Comparison of ENCODE assay signal across 25 cellular contexts in genomic region chr7:93238748-93239147, GRCh38. TPM values are rescaled to one million over a fixed set of nuclear protein-coding genes. Genes with fewer than 3 reads are reported as not detected.
"Had no signal": no experiment of that assay in that cellular context is flagged by ENCODE, and none has a peak within 500 bp of the region (broad histone marks: within the 10 kb centered on the region; RNA-seq: fewer than 3 reads in every experiment).

No MANE protein-coding gene starts in this region.

- H3K4me1 ChIP-seq: breast epithelium, colonic mucosa, neural progenitor cell had no signal

- H2AFZ ChIP-seq: hepatocyte, neural progenitor cell had no signal

- H3K9ac ChIP-seq: neural progenitor cell had no signal

- H3K27me3 ChIP-seq: breast epithelium, colonic mucosa, dorsolateral prefrontal cortex, esophagus muscularis mucosa, hepatocyte, left lung, neural progenitor cell had no signal

- ATAC-seq: activated CD8-positive, alpha-beta T cell treated with anti-CD3 and anti-CD28 coated beads, Interleukin-2, amount 10 ng/mL, durations not matched to agents 7 days and 5 days; effector memory CD8-positive, alpha-beta T cell; left lung; naive thymus-derived CD8-positive, alpha-beta T cell had no signal

- DNase-seq: activated CD4-positive, alpha-beta T cell treated with anti-CD3 and anti-CD28 coated beads, Interleukin-2, amount 10 ng/mL, durations not matched to agents 7 days and 5 days; activated CD4-positive, CD25-positive, alpha-beta regulatory T cell treated with anti-CD3 and anti-CD28 coated beads, Interleukin-2, amount 50 U/mL, for 72 hours; activated CD8-positive, alpha-beta T cell treated with anti-CD3 and anti-CD28 coated beads, Interleukin-2, amount 10 ng/mL, durations not matched to agents 7 days and 5 days; activated gamma-delta T cell treated with Interleukin-2 at 50 U/mL for 16 hours; colonic mucosa; dorsolateral prefrontal cortex; effector memory CD8-positive, alpha-beta T cell; glutamatergic neuron; immature natural killer cell; kidney glomerular epithelial cell; left lung; naive thymus-derived CD8-positive, alpha-beta T cell; stimulated activated CD4-positive, alpha-beta T cell treated with anti-CD3 and anti-CD28 coated beads, Interleukin-2, amount 100 ng/mL, for 48 hours; stimulated activated CD8-positive, alpha-beta memory T cell treated with anti-CD3 and anti-CD28 coated beads, Interleukin-4, amount 100 ng/mL, for 48 hours; stimulated activated naive CD4-positive, alpha-beta T cell; WERI-Rb-1 had no signal

- H3K36me3 ChIP-seq: breast epithelium, colonic mucosa, neural progenitor cell, thoracic aorta, WERI-Rb-1 had no signal

- H3K27ac ChIP-seq: breast epithelium, colonic mucosa, dorsolateral prefrontal cortex, esophagus muscularis mucosa, hepatocyte, left lung, neural progenitor cell, thoracic aorta, WERI-Rb-1 had no signal

- H3K4me2 ChIP-seq: hepatocyte, neural progenitor cell had no signal

- H3K4me3 ChIP-seq: breast epithelium, colonic mucosa, dorsolateral prefrontal cortex, esophagus muscularis mucosa, hepatocyte, left lung, lung, neural progenitor cell, thoracic aorta had no signal

- H3K9me3 ChIP-seq: breast epithelium, colonic mucosa, esophagus muscularis mucosa, left lung, thoracic aorta had no signal

RNA-seq across cellular contexts. Expression of gene HEPACAM2, which starts 12.5 kb away (rescaled TPM):
- total RNA-seq: activated CD4-positive, alpha-beta T cell treated with anti-CD3 and anti-CD28 coated beads, Interleukin-2, amount 10 ng/mL, durations not matched to agents 7 days and 5 days; activated CD8-positive, alpha-beta T cell treated with anti-CD3 and anti-CD28 coated beads, Interleukin-2, amount 10 ng/mL, durations not matched to agents 7 days and 5 days; activated T-helper 1 cell treated with anti-CD3 and anti-CD28 coated beads, Interleukin-12 subunit alpha, Interleukin-12 subunit beta, Interleukin-2, Interleukin-4 antibody, amounts not matched to agents 30 ng/mL and 10 ng/mL and 1 ng/mL, durations not matched to agents 14 hours and 24 hours and 36 hours; endothelial cell of umbilical vein; esophagus muscularis mucosa; left lung; mesothelial cell of epicardium; thoracic aorta had no signal
- polyA plus RNA-seq: endothelial cell of umbilical vein; naive thymus-derived CD8-positive, alpha-beta T cell had no signal
